Comparison of ENCODE assay signal across 1 cellular context in genomic region chr20:53863925-53864641, GRCh38.
TF ChIP-seq lines count a peak whose summit lies in the region.

No MANE protein-coding gene starts in this region.

TF ChIP-seq in A549, 52 proteins besides CTCF, POLR2A, EP300 and RAD21:
- TF ChIP-seq, protein P1, sequence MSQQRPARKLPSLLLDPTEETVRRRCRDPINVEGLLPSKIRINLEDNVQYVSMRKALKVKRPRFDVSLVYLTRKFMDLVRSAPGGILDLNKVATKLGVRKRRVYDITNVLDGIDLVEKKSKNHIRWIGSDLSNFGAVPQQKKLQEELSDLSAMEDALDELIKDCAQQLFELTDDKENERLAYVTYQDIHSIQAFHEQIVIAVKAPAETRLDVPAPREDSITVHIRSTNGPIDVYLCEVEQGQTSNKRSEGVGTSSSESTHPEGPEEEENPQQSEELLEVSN (IDR thresholded peaks at IDR 0.05; ENCODE audit: borderline replicate concordance, low read depth), result 0 out of 2 replicates have a peak, but pooled peaks have one; percentile 48
- TF ChIP-seq, protein P2, sequence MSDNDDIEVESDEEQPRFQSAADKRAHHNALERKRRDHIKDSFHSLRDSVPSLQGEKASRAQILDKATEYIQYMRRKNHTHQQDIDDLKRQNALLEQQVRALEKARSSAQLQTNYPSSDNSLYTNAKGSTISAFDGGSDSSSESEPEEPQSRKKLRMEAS (IDR thresholded peaks at IDR 0.05), result peak; percentile 63
